Comparison of ENCODE assay signal across 1 cellular context in genomic region chr15:89785064-89785770, GRCh38.
TF ChIP-seq lines count a peak whose summit lies in the region.

No MANE protein-coding gene starts in this region.

TF ChIP-seq in HepG2, 621 proteins besides CTCF, POLR2A, EP300 and RAD21 (continued from another document and continues in another):
- TF ChIP-seq HMGXB3 (CRISPR knock-in tag; IDR thresholded peaks at IDR 0.05; ENCODE audit: borderline replicate concordance) (no peak), STAT5B (CRISPR knock-in tag; IDR thresholded peaks at IDR 0.05) (no peak), NONO (IDR thresholded peaks at IDR 0.05) (no peak), NONO (CRISPR knock-in tag; conservative IDR thresholded peaks at IDR 0.05) (no peak), ZNF660 (CRISPR knock-in tag; IDR thresholded peaks at IDR 0.05; ENCODE audit: borderline replicate concordance, low read depth) (no peak), ZNF691 (CRISPR knock-in tag; IDR thresholded peaks at IDR 0.05; ENCODE audit: borderline replicate concordance, low read depth) (no peak), ZNF780A (CRISPR knock-in tag; IDR thresholded peaks at IDR 0.05) (0 out of 2 replicates have a peak, but pooled peaks have one; percentile 33), POGZ (CRISPR knock-in tag; IDR thresholded peaks at IDR 0.05) (0 out of 2 replicates have a peak, but pooled peaks have one; percentile 31), SPEN (CRISPR knock-in tag; IDR thresholded peaks at IDR 0.05; ENCODE audit: low read depth) (peak; percentile 63; the same call in 1 of the 2 replicates), ZZZ3 (CRISPR knock-in tag; IDR thresholded peaks at IDR 0.05; ENCODE audit: borderline replicate concordance) (no peak), PHF21A (CRISPR knock-in tag; IDR thresholded peaks at IDR 0.05) (peak; percentile 72), FOSL2 (CRISPR knock-in tag; IDR thresholded peaks at IDR 0.05) (0 out of 2 replicates have a peak, but pooled peaks have one; percentile 21), ZBTB4 (CRISPR knock-in tag; IDR thresholded peaks at IDR 0.05; ENCODE audit: borderline replicate concordance) (no peak), CENPT (CRISPR knock-in tag; IDR thresholded peaks at IDR 0.05; ENCODE audit: low read depth) (no peak), HNF4G (IDR thresholded peaks at IDR 0.05; ENCODE audit: borderline replicate concordance, low read depth, low read length) (peak; percentile 90), HNF4G (CRISPR knock-in tag; IDR thresholded peaks at IDR 0.05; ENCODE audit: borderline replicate concordance, low read depth) (peak; percentile 70; the same call in 1 of the 2 replicates), ZUFSP (CRISPR knock-in tag; IDR thresholded peaks at IDR 0.05; ENCODE audit: borderline replicate concordance) (no peak), BCL6 (CRISPR knock-in tag; IDR thresholded peaks at IDR 0.05) (peak; percentile 30; the same call in 1 of the 2 replicates), FOXA3 (CRISPR knock-in tag; IDR thresholded peaks at IDR 0.05) (peak; percentile 59), CSRNP1 (CRISPR knock-in tag; IDR thresholded peaks at IDR 0.05) (no peak), ZBTB20 (CRISPR knock-in tag; IDR thresholded peaks at IDR 0.05; ENCODE audit: borderline replicate concordance, low read depth) (no peak), HDAC2 (CRISPR knock-in tag; IDR thresholded peaks at IDR 0.05) (peak; percentile 61; the same call in 1 of the 2 replicates), BRCA1 (CRISPR knock-in tag; IDR thresholded peaks at IDR 0.05) (no peak), SUZ12 (IDR thresholded peaks at IDR 0.05; ENCODE audit: low read depth, low read length) (no peak), ZHX2 (IDR thresholded peaks at IDR 0.05; ENCODE audit: low read depth) (no peak), ZHX2 (CRISPR knock-in tag; IDR thresholded peaks at IDR 0.05; ENCODE audit: borderline replicate concordance) (no peak), ZNF547 (CRISPR knock-in tag; IDR thresholded peaks at IDR 0.05) (no peak), ZMAT5 (CRISPR knock-in tag; IDR thresholded peaks at IDR 0.05; ENCODE audit: borderline replicate concordance, low read depth) (no peak), EED (CRISPR knock-in tag; IDR thresholded peaks at IDR 0.05) (no peak), SNAPC5 (CRISPR knock-in tag; IDR thresholded peaks at IDR 0.05; ENCODE audit: borderline replicate concordance) (no peak), ZIK1 (CRISPR knock-in tag; IDR thresholded peaks at IDR 0.05; ENCODE audit: borderline replicate concordance, low read depth) (no peak), ZNF841 (CRISPR knock-in tag; IDR thresholded peaks at IDR 0.05; ENCODE audit: borderline replicate concordance) (no peak), STAG1 (CRISPR knock-in tag; IDR thresholded peaks at IDR 0.05) (peak; percentile 16; the same call in 1 of the 2 replicates), ZFYVE20 (CRISPR knock-in tag; IDR thresholded peaks at IDR 0.05; ENCODE audit: borderline replicate concordance, low read depth) (no peak), TMF1 (CRISPR knock-in tag; IDR thresholded peaks at IDR 0.05; ENCODE audit: low read depth) (0 out of 2 replicates have a peak, but pooled peaks have one; percentile 28), TOE1 (CRISPR knock-in tag; IDR thresholded peaks at IDR 0.05) (no peak), MTA1 (CRISPR knock-in tag; IDR thresholded peaks at IDR 0.05; ENCODE audit: borderline replicate concordance) (peak; percentile 62; the same call in 1 of the 2 replicates), KLF6 (CRISPR knock-in tag; IDR thresholded peaks at IDR 0.05) (0 out of 2 replicates have a peak, but pooled peaks have one; percentile 47), NFKB2 (CRISPR knock-in tag; IDR thresholded peaks at IDR 0.05; ENCODE audit: borderline replicate concordance) (no peak), SIX1 (CRISPR knock-in tag; IDR thresholded peaks at IDR 0.05; ENCODE audit: borderline replicate concordance) (0 out of 2 replicates have a peak, but pooled peaks have one; percentile 14), ZNF3 (CRISPR knock-in tag; IDR thresholded peaks at IDR 0.05) (no peak)
